24 cellular contexts compared by ENCODE assay signal in the genomic region with DNA sequence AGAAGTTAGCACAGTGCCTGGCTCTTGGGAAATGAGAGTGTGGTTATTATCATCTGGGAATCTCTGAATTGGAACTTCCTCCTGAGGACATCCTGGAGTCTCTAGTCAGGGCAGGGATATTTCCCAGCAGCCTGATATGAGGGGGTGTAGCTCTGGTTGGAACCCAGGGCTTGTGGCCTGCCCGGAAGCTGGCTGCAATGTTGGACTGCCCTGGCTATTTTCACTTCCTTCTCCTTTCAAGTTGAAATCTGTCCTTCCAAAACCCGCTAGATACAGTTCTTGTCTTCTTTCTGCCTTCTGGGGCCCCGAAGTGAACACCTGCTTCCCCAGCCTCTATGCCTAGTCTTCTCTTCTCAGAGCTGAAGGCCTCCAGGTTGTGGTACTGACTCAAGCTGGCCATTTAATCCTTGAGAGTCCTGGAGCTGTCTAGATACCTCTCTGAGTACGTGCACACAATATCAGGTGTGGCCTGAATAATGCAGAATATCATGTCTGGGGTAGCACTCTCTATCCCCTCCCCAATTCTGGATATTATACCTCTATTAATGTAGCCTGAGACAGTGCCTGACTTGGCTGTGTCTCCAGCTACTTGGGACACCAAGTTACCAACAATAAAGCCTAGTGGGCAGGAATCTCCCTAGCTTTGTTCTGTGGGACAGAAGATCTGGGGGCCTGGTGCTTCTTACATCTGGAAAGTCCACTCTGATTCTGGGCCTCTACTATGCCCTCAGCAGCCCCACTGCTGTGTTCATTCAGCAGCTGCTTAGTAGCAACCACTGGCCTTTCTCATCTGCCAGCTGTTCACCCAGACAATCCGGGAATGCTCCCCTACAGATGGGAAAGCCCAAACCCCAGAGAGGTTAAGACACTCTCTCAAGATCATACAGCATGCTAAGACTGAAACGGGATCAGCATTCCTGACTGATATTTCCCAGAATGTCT. TPM values are rescaled to one million over a fixed set of nuclear protein-coding genes. Genes with fewer than 3 reads are reported as not detected.
DNase-seq lines count a peak whose midpoint lies in the region; ATAC-seq and TF ChIP-seq lines count a peak whose summit lies in the region.
"Had no signal": no experiment of that assay in that cellular context is flagged by ENCODE, and none has a peak within 500 bp of the region (broad histone marks: within the 10 kb centered on the region; RNA-seq: fewer than 3 reads in every experiment).

No MANE protein-coding gene starts in this region.

- H2AFZ ChIP-seq in SK-N-SH (ENCODE audit: low read depth) = no peak overlapping the region

- H3K27ac Mint-ChIP-seq in glutamatergic neuron (ENCODE audit: unreplicated experiment) = peak overlapping the region; percentile 28
- H3K27ac Mint-ChIP-seq: activated CD8-positive, alpha-beta T cell treated with anti-CD3 and anti-CD28 coated beads, Interleukin-2, amount 10 ng/mL, durations not matched to agents 7 days and 5 days; CD4-positive, alpha-beta memory T cell; WTC11 had no signal

- no peaks in the 10 kb centered on the region for H4K20me1 ChIP-seq in SK-N-SH (ENCODE audit: insufficient read depth)

- TF ChIP-seq CTCF in SK-N-SH (IDR thresholded peaks at IDR 0.05) = no peak
- no peak for TF ChIP-seq CTCF in glutamatergic neuron (IDR thresholded peaks at IDR 0.05; ENCODE audit: partially characterized antibody, unreplicated experiment)
- TF ChIP-seq CTCF in upper lobe of right lung (IDR thresholded peaks at IDR 0.05) = no peak

- no peaks in the 10 kb centered on the region for H3K79me2 ChIP-seq in SK-N-SH (ENCODE audit: insufficient read depth)

- peak overlapping the region; percentile 56 for H3K4me3 Mint-ChIP-seq in glutamatergic neuron (ENCODE audit: unreplicated experiment)
- H3K4me3 Mint-ChIP-seq: activated CD8-positive, alpha-beta T cell treated with anti-CD3 and anti-CD28 coated beads, Interleukin-2, amount 10 ng/mL, durations not matched to agents 7 days and 5 days; CD4-positive, alpha-beta memory T cell; naive B cell; WTC11 had no signal

- ATAC-seq in SK-N-SH treated with all-trans-retinoic acid at 6 μM for 48 hours (no peak), upper lobe of right lung (peak; percentile 62), HG02870 (IDR thresholded peaks at IDR 0.05; ENCODE audit: unreplicated experiment) (no peak)
- ATAC-seq: activated CD8-positive, alpha-beta T cell treated with anti-CD3 and anti-CD28 coated beads, Interleukin-2, amount 10 ng/mL, durations not matched to agents 7 days and 5 days; WTC11 had no signal

- no peak overlapping the region for H3K4me3 ChIP-seq in SK-N-SH (ENCODE audit: low read depth in 2 of 2, low read length in 1 of 2)
- H3K4me3 ChIP-seq in upper lobe of right lung = no peak overlapping the region

- no peaks in the 10 kb centered on the region for H3K27me3 ChIP-seq in SK-N-SH (ENCODE audit: insufficient read depth)
- no peaks in the 10 kb centered on the region for H3K27me3 ChIP-seq in upper lobe of right lung
- H3K27me3 ChIP-seq: brain microvascular endothelial cell had no signal

- DNase-seq in SK-N-SH (no peak), NAMALWA (ENCODE audit: low spot score) (peak; percentile 26), glutamatergic neuron (no peak), upper lobe of right lung (no peak), NCI-H2227 (lab: John Stamatoyannopoulos, UW; ENCODE audit: unreplicated experiment) (no peak)
- DNase-seq in stimulated activated CD4-positive, alpha-beta T cell treated with anti-CD3 and anti-CD28 coated beads, Interleukin-4, amount 100 ng/mL, for 4 hours = no peak
- DNase-seq: activated CD8-positive, alpha-beta T cell treated with anti-CD3 and anti-CD28 coated beads, Interleukin-2, amount 10 ng/mL, durations not matched to agents 7 days and 5 days; brain microvascular endothelial cell; CD4-positive, alpha-beta memory T cell; dermis blood vessel endothelial cell; naive B cell; NCI-H1048; NCI-H2081 treated with DMSO at 0.1 percent for 48 hours; stimulated activated naive CD4-positive, alpha-beta T cell treated with Interleukin-2 at 50 U/mL for 16 hours had no signal

- TF ChIP-seq EP300 in SK-N-SH (IDR thresholded peaks at IDR 0.05; ENCODE audit: borderline replicate concordance in 1 of 2, low read depth in 1 of 2, low read length in 1 of 2) = no peak

- 74% methylated on average over 5 of the region's 6 CpGs for WGBS in SK-N-SH (ENCODE audit: low lambda C conversion rate)

- H3K4me1 ChIP-seq in SK-N-SH (ENCODE audit: control insufficient read depth in 1 of 2, insufficient read depth in 2 of 2, low read depth in 1 of 2, low read length in 1 of 2) (no peaks in the 10 kb centered on the region; a peak in 1 of 4 replicates), upper lobe of right lung (no peaks in the 10 kb centered on the region)

- H3F3A ChIP-seq in SK-N-SH (replicated peaks; ENCODE audit: insufficient read depth) = no peaks in the 10 kb centered on the region

- H3K9ac ChIP-seq in SK-N-SH = no peak overlapping the region

- no peaks in the 10 kb centered on the region for H3K9me2 ChIP-seq in SK-N-SH

- no peak for TF ChIP-seq RAD21 in SK-N-SH (IDR thresholded peaks at IDR 0.05; ENCODE audit: low read length)

- intact Hi-C loops in upper lobe of right lung (cut with DNase I) = no loop called here

- H3K4me1 Mint-ChIP-seq in glutamatergic neuron (ENCODE audit: low read depth, unreplicated experiment) = peaks cover 17% of the 10 kb centered on the region
- H3K4me1 Mint-ChIP-seq: CD4-positive, alpha-beta memory T cell; naive B cell; WTC11 had no signal

- no peaks in the 10 kb centered on the region for H3K9me3 ChIP-seq in SK-N-SH
- H3K9me3 ChIP-seq in upper lobe of right lung = no peaks in the 10 kb centered on the region

- H3K36me3 Mint-ChIP-seq in glutamatergic neuron (ENCODE audit: unreplicated experiment) = no peaks in the 10 kb centered on the region
- H3K36me3 Mint-ChIP-seq: CD4-positive, alpha-beta memory T cell; naive B cell; WTC11 had no signal

- CTCF ChIA-PET in SK-N-SH (lab: Yijun Ruan, JAX) = interaction anchor here (1.0 to 3.1 kb wide), 10 partner anchors 9 to 401 kb away, joined by 3 to 11 read pairs (median 4); no protein-coding TSS in a partner anchor

- H3K27ac ChIP-seq in SK-N-SH (ENCODE audit: low read depth in 2 of 2, low read length in 1 of 2) = no peak overlapping the region
- no peak overlapping the region for H3K27ac ChIP-seq in upper lobe of right lung
- H3K27ac ChIP-seq: brain microvascular endothelial cell had no signal

- H3K36me3 ChIP-seq in SK-N-SH (replicated peaks in 1 of 2; ENCODE audit: control insufficient read depth in 1 of 2, insufficient read depth in 2 of 2, low read length in 1 of 2) (no peaks in the 10 kb centered on the region), upper lobe of right lung (no peaks in the 10 kb centered on the region)
- H3K36me3 ChIP-seq: brain microvascular endothelial cell had no signal

- H3K4me2 ChIP-seq in SK-N-SH = no peak overlapping the region

- peaks cover 5% of the 10 kb centered on the region for H3K27me3 Mint-ChIP-seq in glutamatergic neuron (ENCODE audit: unreplicated experiment)
- H3K27me3 Mint-ChIP-seq: naive B cell had no signal

- H3K9me3 Mint-ChIP-seq in glutamatergic neuron (ENCODE audit: unreplicated experiment) = peaks cover 2% of the 10 kb centered on the region
- H3K9me3 Mint-ChIP-seq: CD4-positive, alpha-beta memory T cell; naive B cell; WTC11 had no signal

- POLR2A ChIA-PET in SK-N-SH (lab: Yijun Ruan, JAX) = no interaction called here

TF ChIP-seq in SK-N-SH treated with all-trans-retinoic acid at 6 μM for 48 hours, 23 proteins besides CTCF, POLR2A, EP300 and RAD21:
- TF ChIP-seq ZNF70 (CRISPR knock-in tag; IDR thresholded peaks at IDR 0.05) = peak; percentile 98
- TF ChIP-seq, protein P1, sequence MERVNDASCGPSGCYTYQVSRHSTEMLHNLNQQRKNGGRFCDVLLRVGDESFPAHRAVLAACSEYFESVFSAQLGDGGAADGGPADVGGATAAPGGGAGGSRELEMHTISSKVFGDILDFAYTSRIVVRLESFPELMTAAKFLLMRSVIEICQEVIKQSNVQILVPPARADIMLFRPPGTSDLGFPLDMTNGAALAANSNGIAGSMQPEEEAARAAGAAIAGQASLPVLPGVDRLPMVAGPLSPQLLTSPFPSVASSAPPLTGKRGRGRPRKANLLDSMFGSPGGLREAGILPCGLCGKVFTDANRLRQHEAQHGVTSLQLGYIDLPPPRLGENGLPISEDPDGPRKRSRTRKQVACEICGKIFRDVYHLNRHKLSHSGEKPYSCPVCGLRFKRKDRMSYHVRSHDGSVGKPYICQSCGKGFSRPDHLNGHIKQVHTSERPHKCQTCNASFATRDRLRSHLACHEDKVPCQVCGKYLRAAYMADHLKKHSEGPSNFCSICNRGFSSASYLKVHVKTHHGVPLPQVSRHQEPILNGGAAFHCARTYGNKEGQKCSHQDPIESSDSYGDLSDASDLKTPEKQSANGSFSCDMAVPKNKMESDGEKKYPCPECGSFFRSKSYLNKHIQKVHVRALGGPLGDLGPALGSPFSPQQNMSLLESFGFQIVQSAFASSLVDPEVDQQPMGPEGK (CRISPR knock-in tag; IDR thresholded peaks at IDR 0.05; ENCODE audit: borderline replicate concordance) = no peak

TF ChIP-seq in SK-N-SH, 30 proteins besides CTCF, POLR2A, EP300 and RAD21:
- TF ChIP-seq MXI1 (IDR thresholded peaks at IDR 0.05; ENCODE audit: low read depth, low read length) = no peak
- TF ChIP-seq FOXM1 (IDR thresholded peaks at IDR 0.05; ENCODE audit: low read depth) = no peak
- no peak for TF ChIP-seq FOXJ3 (CRISPR knock-in tag; IDR thresholded peaks at IDR 0.05)
- TF ChIP-seq YY1 (IDR thresholded peaks at IDR 0.05; ENCODE audit: low read depth) = no peak
- TF ChIP-seq GABPA (IDR thresholded peaks at IDR 0.05; ENCODE audit: low read depth) = no peak
- TF ChIP-seq POLR2AphosphoS5 (IDR thresholded peaks at IDR 0.05; ENCODE audit: low read depth, low read length) = no peak
- no peak for TF ChIP-seq RFX5 (IDR thresholded peaks at IDR 0.05; ENCODE audit: low read length)
- TF ChIP-seq TEAD4 (IDR thresholded peaks at IDR 0.05; ENCODE audit: borderline replicate concordance, insufficient read depth) = no peak

RNA-seq across cellular contexts. Expression of a gene that starts 45.0 kb away (rescaled TPM):
- not detected in 2 replicates for polyA plus RNA-seq in SK-N-SH (2012; rRNA removed)
- not detected in 2 replicates for polyA plus RNA-seq in SK-N-SH (2012; cell fraction: cytosol; rRNA removed)
- polyA plus RNA-seq in SK-N-SH (2012; cell fraction: nucleus; rRNA removed) = 0.04 and 0.08 TPM in 2 replicates
- total RNA-seq in glutamatergic neuron (ENCODE audit: unreplicated experiment) (not detected), upper lobe of right lung (not detected)
- total RNA-seq: A673; activated CD8-positive, alpha-beta T cell treated with anti-CD3 and anti-CD28 coated beads, Interleukin-2, amount 10 ng/mL, durations not matched to agents 7 days and 5 days; CD4-positive, alpha-beta memory T cell; dermis blood vessel endothelial cell; glomerular endothelial cell; liver; pulmonary artery endothelial cell; RPMI7951; T-helper 1 cell treated with Interleukin-12 subunit alpha and Interleukin-12 subunit beta and Interleukin-4 antibody, amounts not matched to agents 30 ng/mL and 1 ng/mL, for 36 hours had no signal
- polyA plus RNA-seq: CD4-positive, alpha-beta memory T cell; esophagus; liver had no signal

RNA-seq across cellular contexts. Expression of a gene that starts 54.7 kb away (rescaled TPM):
- polyA plus RNA-seq in SK-N-SH (2012; rRNA removed) = 0.05 and 0.10 TPM in 2 replicates
- polyA plus RNA-seq in SK-N-SH (2012; cell fraction: cytosol; rRNA removed) = 0.01 and 0.03 TPM in 2 replicates
- polyA plus RNA-seq in SK-N-SH (2012; cell fraction: nucleus; rRNA removed) = 0.05 and 0.20 TPM in 2 replicates
- total RNA-seq in glutamatergic neuron (ENCODE audit: unreplicated experiment) (1.1 TPM), upper lobe of right lung (1.5 TPM)
- total RNA-seq: A673; activated CD8-positive, alpha-beta T cell treated with anti-CD3 and anti-CD28 coated beads, Interleukin-2, amount 10 ng/mL, durations not matched to agents 7 days and 5 days; CD4-positive, alpha-beta memory T cell; dermis blood vessel endothelial cell; glomerular endothelial cell; pulmonary artery endothelial cell; T-helper 1 cell treated with Interleukin-12 subunit alpha and Interleukin-12 subunit beta and Interleukin-4 antibody, amounts not matched to agents 30 ng/mL and 1 ng/mL, for 36 hours had no signal
- polyA plus RNA-seq: CD4-positive, alpha-beta memory T cell; liver had no signal
